1 cellular context compared by ENCODE assay signal in the genomic region with DNA sequence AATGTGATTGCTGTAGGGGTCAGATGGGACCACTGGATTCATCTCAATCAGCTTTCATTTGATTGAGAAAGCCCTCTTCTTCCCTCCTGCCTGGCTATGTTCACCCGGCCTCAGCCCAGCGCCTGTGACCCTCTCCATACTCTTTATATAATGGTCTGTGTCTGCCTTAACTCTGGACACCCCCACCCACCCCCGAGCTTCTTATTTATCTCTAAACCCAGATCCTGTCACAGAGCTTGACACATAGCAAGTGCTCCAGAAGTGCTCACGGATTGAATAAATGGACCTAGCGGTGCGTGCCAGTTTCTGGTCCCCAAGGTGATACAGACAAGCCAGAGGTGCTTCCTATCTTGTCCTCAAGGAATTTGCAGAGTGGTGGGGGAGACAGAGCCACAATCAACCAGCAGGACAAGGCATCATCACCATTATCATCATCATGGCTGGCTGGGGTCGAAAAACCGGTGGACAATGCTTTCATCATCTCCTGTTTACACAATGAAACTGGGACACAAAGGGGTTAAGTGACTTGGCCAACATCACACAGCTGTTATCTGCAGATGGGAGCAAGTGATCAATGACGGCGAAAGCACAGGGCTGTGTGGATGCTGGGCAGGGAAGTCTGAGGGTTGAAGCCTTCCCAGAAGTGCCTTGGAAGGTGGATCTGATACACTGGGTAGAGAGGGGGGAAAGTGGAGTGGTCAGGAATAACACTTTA.
TF ChIP-seq lines count a peak whose summit lies in the region.

No MANE protein-coding gene starts in this region.

TF ChIP-seq in HepG2, 621 proteins besides CTCF, POLR2A, EP300 and RAD21 (continued from another document and continues in another):
- no peak for TF ChIP-seq ZNF510 (CRISPR knock-in tag; IDR thresholded peaks at IDR 0.05; ENCODE audit: low read depth)
- no peak for TF ChIP-seq ZNF816 (CRISPR knock-in tag; IDR thresholded peaks at IDR 0.05; ENCODE audit: borderline replicate concordance)
- TF ChIP-seq MAFG (CRISPR knock-in tag; IDR thresholded peaks at IDR 0.05), result no peak
- no peak for TF ChIP-seq ZNF747 (CRISPR knock-in tag; IDR thresholded peaks at IDR 0.05; ENCODE audit: borderline replicate concordance)
- TF ChIP-seq ZNF264 (CRISPR knock-in tag; IDR thresholded peaks at IDR 0.05), result no peak
- peak; percentile 13; the same call in 1 of the 2 replicates for TF ChIP-seq MTA1 (CRISPR knock-in tag; IDR thresholded peaks at IDR 0.05; ENCODE audit: borderline replicate concordance)
- TF ChIP-seq, protein P1, sequence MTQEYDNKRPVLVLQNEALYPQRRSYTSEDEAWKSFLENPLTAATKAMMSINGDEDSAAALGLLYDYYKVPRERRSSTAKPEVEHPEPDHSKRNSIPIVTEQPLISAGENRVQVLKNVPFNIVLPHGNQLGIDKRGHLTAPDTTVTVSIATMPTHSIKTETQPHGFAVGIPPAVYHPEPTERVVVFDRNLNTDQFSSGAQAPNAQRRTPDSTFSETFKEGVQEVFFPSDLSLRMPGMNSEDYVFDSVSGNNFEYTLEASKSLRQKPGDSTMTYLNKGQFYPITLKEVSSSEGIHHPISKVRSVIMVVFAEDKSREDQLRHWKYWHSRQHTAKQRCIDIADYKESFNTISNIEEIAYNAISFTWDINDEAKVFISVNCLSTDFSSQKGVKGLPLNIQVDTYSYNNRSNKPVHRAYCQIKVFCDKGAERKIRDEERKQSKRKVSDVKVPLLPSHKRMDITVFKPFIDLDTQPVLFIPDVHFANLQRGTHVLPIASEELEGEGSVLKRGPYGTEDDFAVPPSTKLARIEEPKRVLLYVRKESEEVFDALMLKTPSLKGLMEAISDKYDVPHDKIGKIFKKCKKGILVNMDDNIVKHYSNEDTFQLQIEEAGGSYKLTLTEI (CRISPR knock-in tag; conservative IDR thresholded peaks at IDR 0.05), result no peak
- no peak for TF ChIP-seq KDM6A (CRISPR knock-in tag; IDR thresholded peaks at IDR 0.05; ENCODE audit: low read depth)
- TF ChIP-seq MAF1 (CRISPR knock-in tag; IDR thresholded peaks at IDR 0.05; ENCODE audit: borderline replicate concordance), result no peak
- no peak for TF ChIP-seq MBD4 (IDR thresholded peaks at IDR 0.05; ENCODE audit: borderline replicate concordance, low read length)
- no peak for TF ChIP-seq ZNF121 (CRISPR knock-in tag; IDR thresholded peaks at IDR 0.05)
- TF ChIP-seq, protein P2, sequence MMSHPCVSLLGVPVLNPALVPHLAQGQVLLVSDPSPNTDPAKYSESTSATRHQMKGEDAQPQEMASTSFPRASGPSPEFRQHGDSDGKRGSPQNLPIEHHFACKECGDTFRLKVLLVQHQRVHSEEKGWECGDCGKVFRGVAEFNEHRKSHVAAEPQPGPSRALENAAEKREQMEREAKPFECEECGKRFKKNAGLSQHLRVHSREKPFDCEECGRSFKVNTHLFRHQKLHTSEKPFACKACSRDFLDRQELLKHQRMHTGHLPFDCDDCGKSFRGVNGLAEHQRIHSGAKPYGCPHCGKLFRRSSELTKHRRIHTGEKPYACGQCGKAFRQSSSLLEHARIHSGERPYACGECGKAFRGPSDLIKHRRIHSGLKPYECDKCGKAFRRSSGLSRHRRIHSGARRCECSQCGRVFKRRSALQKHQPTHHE (CRISPR knock-in tag; IDR thresholded peaks at IDR 0.05; ENCODE audit: borderline replicate concordance), result no peak
- no peak for TF ChIP-seq MYNN (CRISPR knock-in tag; IDR thresholded peaks at IDR 0.05; ENCODE audit: low read depth)
- no peak for TF ChIP-seq NR3C1 (CRISPR knock-in tag; IDR thresholded peaks at IDR 0.05)
- peak; percentile 92 for TF ChIP-seq SALL1 (CRISPR knock-in tag; IDR thresholded peaks at IDR 0.05)
- TF ChIP-seq THAP11 (CRISPR knock-in tag; IDR thresholded peaks at IDR 0.05), result peak; percentile 68
- TF ChIP-seq, protein P3, sequence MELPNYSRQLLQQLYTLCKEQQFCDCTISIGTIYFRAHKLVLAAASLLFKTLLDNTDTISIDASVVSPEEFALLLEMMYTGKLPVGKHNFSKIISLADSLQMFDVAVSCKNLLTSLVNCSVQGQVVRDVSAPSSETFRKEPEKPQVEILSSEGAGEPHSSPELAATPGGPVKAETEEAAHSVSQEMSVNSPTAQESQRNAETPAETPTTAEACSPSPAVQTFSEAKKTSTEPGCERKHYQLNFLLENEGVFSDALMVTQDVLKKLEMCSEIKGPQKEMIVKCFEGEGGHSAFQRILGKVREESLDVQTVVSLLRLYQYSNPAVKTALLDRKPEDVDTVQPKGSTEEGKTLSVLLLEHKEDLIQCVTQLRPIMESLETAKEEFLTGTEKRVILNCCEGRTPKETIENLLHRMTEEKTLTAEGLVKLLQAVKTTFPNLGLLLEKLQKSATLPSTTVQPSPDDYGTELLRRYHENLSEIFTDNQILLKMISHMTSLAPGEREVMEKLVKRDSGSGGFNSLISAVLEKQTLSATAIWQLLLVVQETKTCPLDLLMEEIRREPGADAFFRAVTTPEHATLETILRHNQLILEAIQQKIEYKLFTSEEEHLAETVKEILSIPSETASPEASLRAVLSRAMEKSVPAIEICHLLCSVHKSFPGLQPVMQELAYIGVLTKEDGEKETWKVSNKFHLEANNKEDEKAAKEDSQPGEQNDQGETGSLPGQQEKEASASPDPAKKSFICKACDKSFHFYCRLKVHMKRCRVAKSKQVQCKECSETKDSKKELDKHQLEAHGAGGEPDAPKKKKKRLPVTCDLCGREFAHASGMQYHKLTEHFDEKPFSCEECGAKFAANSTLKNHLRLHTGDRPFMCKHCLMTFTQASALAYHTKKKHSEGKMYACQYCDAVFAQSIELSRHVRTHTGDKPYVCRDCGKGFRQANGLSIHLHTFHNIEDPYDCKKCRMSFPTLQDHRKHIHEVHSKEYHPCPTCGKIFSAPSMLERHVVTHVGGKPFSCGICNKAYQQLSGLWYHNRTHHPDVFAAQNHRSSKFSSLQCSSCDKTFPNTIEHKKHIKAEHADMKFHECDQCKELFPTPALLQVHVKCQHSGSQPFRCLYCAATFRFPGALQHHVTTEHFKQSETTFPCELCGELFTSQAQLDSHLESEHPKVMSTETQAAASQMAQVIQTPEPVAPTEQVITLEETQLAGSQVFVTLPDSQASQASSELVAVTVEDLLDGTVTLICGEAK (IDR thresholded peaks at IDR 0.05), result no peak
- TF ChIP-seq, protein P3 (CRISPR knock-in tag; IDR thresholded peaks at IDR 0.05), result no peak
- 0 out of 2 replicates have a peak, but pooled peaks have one; percentile 51 for TF ChIP-seq PITX1 (CRISPR knock-in tag; IDR thresholded peaks at IDR 0.05)
- TF ChIP-seq, protein P4, sequence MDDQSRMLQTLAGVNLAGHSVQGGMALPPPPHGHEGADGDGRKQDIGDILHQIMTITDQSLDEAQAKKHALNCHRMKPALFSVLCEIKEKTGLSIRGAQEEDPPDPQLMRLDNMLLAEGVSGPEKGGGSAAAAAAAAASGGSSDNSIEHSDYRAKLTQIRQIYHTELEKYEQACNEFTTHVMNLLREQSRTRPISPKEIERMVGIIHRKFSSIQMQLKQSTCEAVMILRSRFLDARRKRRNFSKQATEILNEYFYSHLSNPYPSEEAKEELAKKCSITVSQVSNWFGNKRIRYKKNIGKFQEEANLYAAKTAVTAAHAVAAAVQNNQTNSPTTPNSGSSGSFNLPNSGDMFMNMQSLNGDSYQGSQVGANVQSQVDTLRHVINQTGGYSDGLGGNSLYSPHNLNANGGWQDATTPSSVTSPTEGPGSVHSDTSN (CRISPR knock-in tag; IDR thresholded peaks at IDR 0.05; ENCODE audit: borderline replicate concordance), result no peak
- TF ChIP-seq RARG (CRISPR knock-in tag; IDR thresholded peaks at IDR 0.05; ENCODE audit: low read depth), result no peak
- TF ChIP-seq ARNTL (CRISPR knock-in tag; IDR thresholded peaks at IDR 0.05), result no peak
- no peak for TF ChIP-seq RAD51 (IDR thresholded peaks at IDR 0.05; ENCODE audit: borderline replicate concordance)
- 0 out of 2 replicates have a peak, but pooled peaks have one; percentile 49 for TF ChIP-seq TGIF2 (CRISPR knock-in tag; IDR thresholded peaks at IDR 0.05)
- no peak for TF ChIP-seq ZKSCAN1 (IDR thresholded peaks at IDR 0.05; ENCODE audit: low read length)
- peak; percentile 82 for TF ChIP-seq SKI (IDR thresholded peaks at IDR 0.05; ENCODE audit: partially characterized antibody)
- TF ChIP-seq, protein P5, sequence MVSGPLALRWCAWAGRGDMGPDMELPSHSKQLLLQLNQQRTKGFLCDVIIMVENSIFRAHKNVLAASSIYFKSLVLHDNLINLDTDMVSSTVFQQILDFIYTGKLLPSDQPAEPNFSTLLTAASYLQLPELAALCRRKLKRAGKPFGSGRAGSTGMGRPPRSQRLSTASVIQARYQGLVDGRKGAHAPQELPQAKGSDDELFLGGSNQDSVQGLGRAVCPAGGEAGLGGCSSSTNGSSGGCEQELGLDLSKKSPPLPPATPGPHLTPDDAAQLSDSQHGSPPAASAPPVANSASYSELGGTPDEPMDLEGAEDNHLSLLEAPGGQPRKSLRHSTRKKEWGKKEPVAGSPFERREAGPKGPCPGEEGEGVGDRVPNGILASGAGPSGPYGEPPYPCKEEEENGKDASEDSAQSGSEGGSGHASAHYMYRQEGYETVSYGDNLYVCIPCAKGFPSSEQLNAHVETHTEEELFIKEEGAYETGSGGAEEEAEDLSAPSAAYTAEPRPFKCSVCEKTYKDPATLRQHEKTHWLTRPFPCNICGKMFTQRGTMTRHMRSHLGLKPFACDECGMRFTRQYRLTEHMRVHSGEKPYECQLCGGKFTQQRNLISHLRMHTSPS (CRISPR knock-in tag; IDR thresholded peaks at IDR 0.05; ENCODE audit: low read depth), result peak; percentile 62; the same call in 1 of the 2 replicates
- TF ChIP-seq, protein P6, sequence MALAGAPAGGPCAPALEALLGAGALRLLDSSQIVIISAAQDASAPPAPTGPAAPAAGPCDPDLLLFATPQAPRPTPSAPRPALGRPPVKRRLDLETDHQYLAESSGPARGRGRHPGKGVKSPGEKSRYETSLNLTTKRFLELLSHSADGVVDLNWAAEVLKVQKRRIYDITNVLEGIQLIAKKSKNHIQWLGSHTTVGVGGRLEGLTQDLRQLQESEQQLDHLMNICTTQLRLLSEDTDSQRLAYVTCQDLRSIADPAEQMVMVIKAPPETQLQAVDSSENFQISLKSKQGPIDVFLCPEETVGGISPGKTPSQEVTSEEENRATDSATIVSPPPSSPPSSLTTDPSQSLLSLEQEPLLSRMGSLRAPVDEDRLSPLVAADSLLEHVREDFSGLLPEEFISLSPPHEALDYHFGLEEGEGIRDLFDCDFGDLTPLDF (CRISPR knock-in tag; IDR thresholded peaks at IDR 0.05), result no peak
- TF ChIP-seq, protein P7, sequence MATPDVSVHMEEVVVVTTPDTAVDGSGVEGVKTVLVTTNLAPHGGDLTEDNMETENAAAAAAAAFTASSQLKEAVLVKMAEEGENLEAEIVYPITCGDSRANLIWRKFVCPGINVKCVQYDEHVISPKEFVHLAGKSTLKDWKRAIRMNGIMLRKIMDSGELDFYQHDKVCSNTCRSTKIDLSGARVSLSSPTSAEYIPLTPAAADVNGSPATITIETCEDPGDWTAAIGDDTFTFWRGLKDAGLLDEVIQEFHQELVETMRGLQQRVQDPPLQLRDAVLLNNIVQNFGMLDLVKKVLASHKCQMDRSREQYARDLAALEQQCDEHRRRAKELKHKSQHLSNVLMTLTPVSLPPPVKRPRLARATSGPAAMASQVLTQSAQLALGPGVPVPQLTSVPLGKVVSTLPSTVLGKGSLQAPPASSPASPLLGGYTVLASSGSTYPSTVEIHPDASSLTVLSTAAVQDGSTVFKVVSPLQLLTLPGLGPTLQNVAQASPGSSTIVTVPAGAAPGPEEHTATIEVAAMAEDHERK (CRISPR knock-in tag; IDR thresholded peaks at IDR 0.05; ENCODE audit: low read depth), result no peak
- TF ChIP-seq, protein P8, sequence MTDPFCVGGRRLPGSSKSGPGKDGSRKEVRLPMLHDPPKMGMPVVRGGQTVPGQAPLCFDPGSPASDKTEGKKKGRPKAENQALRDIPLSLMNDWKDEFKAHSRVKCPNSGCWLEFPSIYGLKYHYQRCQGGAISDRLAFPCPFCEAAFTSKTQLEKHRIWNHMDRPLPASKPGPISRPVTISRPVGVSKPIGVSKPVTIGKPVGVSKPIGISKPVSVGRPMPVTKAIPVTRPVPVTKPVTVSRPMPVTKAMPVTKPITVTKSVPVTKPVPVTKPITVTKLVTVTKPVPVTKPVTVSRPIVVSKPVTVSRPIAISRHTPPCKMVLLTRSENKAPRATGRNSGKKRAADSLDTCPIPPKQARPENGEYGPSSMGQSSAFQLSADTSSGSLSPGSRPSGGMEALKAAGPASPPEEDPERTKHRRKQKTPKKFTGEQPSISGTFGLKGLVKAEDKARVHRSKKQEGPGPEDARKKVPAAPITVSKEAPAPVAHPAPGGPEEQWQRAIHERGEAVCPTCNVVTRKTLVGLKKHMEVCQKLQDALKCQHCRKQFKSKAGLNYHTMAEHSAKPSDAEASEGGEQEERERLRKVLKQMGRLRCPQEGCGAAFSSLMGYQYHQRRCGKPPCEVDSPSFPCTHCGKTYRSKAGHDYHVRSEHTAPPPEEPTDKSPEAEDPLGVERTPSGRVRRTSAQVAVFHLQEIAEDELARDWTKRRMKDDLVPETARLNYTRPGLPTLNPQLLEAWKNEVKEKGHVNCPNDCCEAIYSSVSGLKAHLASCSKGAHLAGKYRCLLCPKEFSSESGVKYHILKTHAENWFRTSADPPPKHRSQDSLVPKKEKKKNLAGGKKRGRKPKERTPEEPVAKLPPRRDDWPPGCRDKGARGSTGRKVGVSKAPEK (CRISPR knock-in tag; IDR thresholded peaks at IDR 0.05; ENCODE audit: borderline replicate concordance), result no peak
